In genomic region chr16:75379911-75380847, GRCh38 we compare ENCODE assay signal across 8 cellular contexts. TPM values are rescaled to one million over a fixed set of nuclear protein-coding genes. Genes with fewer than 3 reads are reported as not detected.
A peak's percentile ranks its signal among the peaks of the same experiment; 100 is the strongest.
DNase-seq lines count a peak whose midpoint lies in the region; ATAC-seq and TF ChIP-seq lines count a peak whose summit lies in the region.

No MANE protein-coding gene starts in this region.

- peak; percentile 26 for DNase-seq in activated CD8-positive, alpha-beta memory T cell treated with anti-CD3 and anti-CD28 coated beads, Interleukin-2, amount 50 U/mL, for 4 hours
- DNase-seq in activated CD8-positive, alpha-beta memory T cell treated with anti-CD3 and anti-CD28 coated beads, Interleukin-2, amount 50 U/mL, for 48 hours, result no peak
- peak; percentile 35 for DNase-seq in T-helper 2 cell treated with Interferon-gamma antibody and Interleukin-4, amounts not matched to agents 5 μg/mL and 100 μg/mL, for 36 hours (ENCODE audit: low spot score)
- DNase-seq in erythroblast (lab: John Stamatoyannopoulos, UW), result peak; percentile 19 to 21
- DNase-seq in stimulated activated naive CD4-positive, alpha-beta T cell treated with Interleukin-2 at 50 U/mL for 16 hours (lab: John Stamatoyannopoulos, UW), result peak; percentile 23
- no peak for DNase-seq in RKO (ENCODE audit: low spot score)
- DNase-seq in PC-3, result no peak

- POLR2A ChIA-PET in PC-3 (lab: Charles Lee; ENCODE audit: unreplicated experiment), result no interaction called here

- no peak overlapping the region for H2AFZ ChIP-seq in PC-3 (ENCODE audit: low read length)

- H4K20me1 ChIP-seq in PC-3 (ENCODE audit: low read length), result no peaks in the 10 kb centered on the region

- H3K79me2 ChIP-seq in PC-3 (ENCODE audit: low read length), result no peaks in the 10 kb centered on the region

- peaks cover 39% of the 10 kb centered on the region for H3K4me1 Mint-ChIP-seq in T-helper 2 cell treated with Interferon-gamma antibody and Interleukin-4, amounts not matched to agents 5 μg/mL and 100 μg/mL, for 36 hours (ENCODE audit: low read depth)

- no peak for TF ChIP-seq CTCF in PC-3 (conservative IDR thresholded peaks at IDR 0.05; ENCODE audit: low read depth, low read length)

- no peaks in the 10 kb centered on the region for H3K9me2 ChIP-seq in PC-3 (replicated peaks; ENCODE audit: low read length)

- CTCF ChIA-PET in PC-3 (lab: Charles Lee), result interaction anchor here (0.5 to 0.7 kb wide), 2 partner anchors 146 to 181 kb away, joined by 3 to 4 read pairs; no protein-coding TSS in a partner anchor

- intact Hi-C loops in PC-3 (cut with micrococcal nuclease), result no loop called here

- no peak for TF ChIP-seq POLR2A in erythroblast (IDR thresholded peaks at IDR 0.05; ENCODE audit: low read length)

- peaks cover 22% of the 10 kb centered on the region for H3K4me1 ChIP-seq in PC-3 (ENCODE audit: insufficient read depth, low read length)

- H3K4me2 ChIP-seq in PC-3 (ENCODE audit: low read length), result no peak overlapping the region

- no peaks in the 10 kb centered on the region for H3F3A ChIP-seq in PC-3 (ENCODE audit: low read length, unreplicated experiment)

- H3K36me3 ChIP-seq in PC-3 (ENCODE audit: low read depth, low read length), result no peaks in the 10 kb centered on the region; the same call in 1 of the 2 replicates

- H3K9ac ChIP-seq in PC-3 (ENCODE audit: low read length), result no peak overlapping the region

- peaks cover 51% of the 10 kb centered on the region for H3K36me3 Mint-ChIP-seq in T-helper 2 cell treated with Interferon-gamma antibody and Interleukin-4, amounts not matched to agents 5 μg/mL and 100 μg/mL, for 36 hours (ENCODE audit: low read depth)

- H3K4me3 ChIP-seq in PC-3 (ENCODE audit: low read length), result no peak overlapping the region

- BruUV-seq in PC-3 (replicated peaks; lab: Mats Ljungman, UMichigan), result no TSS peak

- peak overlapping the region; percentile 9 for H3K27ac Mint-ChIP-seq in T-helper 2 cell treated with Interferon-gamma antibody and Interleukin-4, amounts not matched to agents 5 μg/mL and 100 μg/mL, for 36 hours

- ATAC-seq in HG03108 (IDR thresholded peaks at IDR 0.05; ENCODE audit: unreplicated experiment), result peak; percentile 73
- ATAC-seq in PC-3, result no peak

- no peaks in the 10 kb centered on the region for H3K9me3 ChIP-seq in PC-3 (ENCODE audit: low read length)

- no peaks in the 10 kb centered on the region for H3K27me3 ChIP-seq in PC-3 (ENCODE audit: low read length)

- H3K4me3 Mint-ChIP-seq in T-helper 2 cell treated with Interferon-gamma antibody and Interleukin-4, amounts not matched to agents 5 μg/mL and 100 μg/mL, for 36 hours, result peak overlapping the region; percentile 70

- H3K27me3 Mint-ChIP-seq in T-helper 2 cell treated with Interferon-gamma antibody and Interleukin-4, amounts not matched to agents 5 μg/mL and 100 μg/mL, for 36 hours (ENCODE audit: low read depth), result peaks cover 55% of the 10 kb centered on the region

- H3K27ac ChIP-seq in PC-3 (ENCODE audit: low read length), result no peak overlapping the region

- H3K9me3 Mint-ChIP-seq in T-helper 2 cell treated with Interferon-gamma antibody and Interleukin-4, amounts not matched to agents 5 μg/mL and 100 μg/mL, for 36 hours, result no peaks in the 10 kb centered on the region

RNA-seq across cellular contexts. Expression of gene CFDP1, which starts 53.1 kb away (rescaled TPM):
- 27.3 and 32.1 TPM in 2 replicates for total RNA-seq in PC-3 (2014; rRNA removed)

Comparison
In these comparisons a context has a peak if more than half of its experiments do, and no peak if none do; other contexts are left out.
1. DNase-seq: peak in activated CD8-positive, alpha-beta memory T cell treated with anti-CD3 and anti-CD28 coated beads, Interleukin-2, amount 50 U/mL, for 4 hours (single experiment), T-helper 2 cell treated with Interferon-gamma antibody and Interleukin-4, amounts not matched to agents 5 μg/mL and 100 μg/mL, for 36 hours (single experiment), erythroblast (2 of 2) and stimulated activated naive CD4-positive, alpha-beta T cell treated with Interleukin-2 at 50 U/mL for 16 hours (single experiment); none in activated CD8-positive, alpha-beta memory T cell treated with anti-CD3 and anti-CD28 coated beads, Interleukin-2, amount 50 U/mL, for 48 hours (single experiment), RKO (single experiment) and PC-3 (single experiment).